16 cellular contexts compared by ENCODE assay signal in the genomic region with DNA sequence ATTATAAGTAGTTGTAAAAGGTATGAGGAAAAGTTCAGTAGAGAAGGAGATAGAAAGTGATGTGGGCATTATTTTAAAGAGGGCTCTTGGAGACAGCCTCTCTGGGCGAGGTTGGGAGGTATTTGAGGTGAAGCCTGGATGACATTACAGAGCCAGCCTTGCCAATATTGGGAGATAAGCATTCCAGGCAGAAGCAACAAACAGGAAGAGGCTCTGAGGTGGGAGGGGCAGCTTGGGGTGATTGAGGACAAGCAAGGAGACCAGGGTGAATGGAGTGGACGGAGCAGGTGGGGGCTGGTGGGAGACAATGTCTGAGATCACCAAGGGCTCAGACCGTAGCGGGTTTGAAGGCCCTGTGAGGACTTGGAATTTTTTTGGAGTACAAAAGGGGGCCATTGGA.
DNase-seq lines count a peak whose midpoint lies in the region; ATAC-seq and TF ChIP-seq lines count a peak whose summit lies in the region.
"Had no signal": no experiment of that assay in that cellular context is flagged by ENCODE, and none has a peak within 500 bp of the region (broad histone marks: within the 10 kb centered on the region; RNA-seq: fewer than 3 reads in every experiment).

No MANE protein-coding gene starts in this region.

- peaks cover 14% of the 10 kb centered on the region for H3K9me3 Mint-ChIP-seq in nephron progenitor cell
- H3K9me3 Mint-ChIP-seq: CD8-positive, alpha-beta T cell; H9 had no signal

- H3K27ac ChIP-seq in left ventricle myocardium inferior (replicated peaks) (no peak overlapping the region), heart right ventricle (peak overlapping the region in 3 of 10 donors; percentile 15 to 39 (median 16))
- H3K27ac ChIP-seq: BLaER1 treated with 17β-estradiol and CSF1 and Interleukin-3, amounts not matched to agents 10 nM and 100 nM; HL-60 had no signal

- intact Hi-C loops in Right ventricle myocardium superior (cut with DNase I) (no loop called here), left ventricle myocardium inferior (cut with micrococcal nuclease) (no loop called here), heart right ventricle (cut with DNase I) (loop anchor here in 1 of 10 donors (10.0 kb wide), 1 partner anchor 59 kb away; no protein-coding TSS in a partner anchor)

- H3K36me3 ChIP-seq in left ventricle myocardium inferior (no peaks in the 10 kb centered on the region), heart right ventricle (no peaks in the 10 kb centered on the region)
- H3K36me3 ChIP-seq: BLaER1 treated with 17β-estradiol and CSF1 and Interleukin-3, amounts not matched to agents 10 nM and 100 nM had no signal

- peaks cover 3% of the 10 kb centered on the region for H3K27me3 Mint-ChIP-seq in nephron progenitor cell (ENCODE audit: low read depth, poor library complexity)

- H3K36me3 Mint-ChIP-seq in nephron progenitor cell (ENCODE audit: low read depth), result peaks cover 5% of the 10 kb centered on the region
- H3K36me3 Mint-ChIP-seq: CD8-positive, alpha-beta T cell had no signal

- H3K4me3 Mint-ChIP-seq in nephron progenitor cell, result no peak overlapping the region
- H3K4me3 Mint-ChIP-seq: B cell; CD8-positive, alpha-beta T cell; H9 had no signal

- no peak overlapping the region for H3K4me3 ChIP-seq in left ventricle myocardium inferior
- H3K4me3 ChIP-seq in heart right ventricle, result no peak overlapping the region
- H3K4me3 ChIP-seq: BLaER1 treated with 17β-estradiol and CSF1 and Interleukin-3, amounts not matched to agents 10 nM and 100 nM had no signal

- peak overlapping the region; percentile 66 for H3K27ac Mint-ChIP-seq in nephron progenitor cell
- H3K27ac Mint-ChIP-seq: B cell; CD8-positive, alpha-beta T cell had no signal

- H3K4me1 ChIP-seq in left ventricle myocardium inferior (peaks cover 8% of the 10 kb centered on the region), heart right ventricle (peaks cover 0 to 13% (median 0%) of the 10 kb centered on the region in 9 donors)

- no peak for DNase-seq in Right ventricle myocardium superior
- no peak for DNase-seq in left ventricle myocardium inferior
- DNase-seq in heart right ventricle, result peak in 1 of 2 donors; percentile 27
- peak; percentile 15 for DNase-seq in iPS-NIHi7 (ENCODE audit: extremely low spot score)
- DNase-seq in nephron progenitor cell, result no peak
- no peak for DNase-seq in T-helper 9 cell
- DNase-seq in stimulated activated CD4-positive, alpha-beta T cell treated with anti-CD3 and anti-CD28 coated beads, Interleukin-15, amount 100 ng/mL, for 24 hours, result no peak
- DNase-seq: Calu3; CD8-positive, alpha-beta T cell; DMS79 treated with DMSO at 0.1 percent for 48 hours; GF-D8; GOT3; H9 had no signal

- TF ChIP-seq CTCF in left ventricle myocardium inferior (IDR thresholded peaks at IDR 0.05; ENCODE audit: borderline replicate concordance) (no peak), heart right ventricle (IDR thresholded peaks at IDR 0.05) (no peak), nephron progenitor cell (IDR thresholded peaks at IDR 0.05) (no peak)

- ATAC-seq in Right ventricle myocardium superior (ENCODE audit: poor library complexity) (peak; percentile 82), heart right ventricle (peak; percentile 48 to 90 (median 62))
- ATAC-seq: CD8-positive, alpha-beta T cell had no signal

- H3K9me3 ChIP-seq in left ventricle myocardium inferior (replicated peaks), result no peaks in the 10 kb centered on the region
- H3K9me3 ChIP-seq in heart right ventricle, result no peaks in the 10 kb centered on the region
- H3K9me3 ChIP-seq: BLaER1 treated with 17β-estradiol and CSF1 and Interleukin-3, amounts not matched to agents 10 nM and 100 nM had no signal

- WGBS in heart right ventricle, 2 donors, result 48 to 54% methylated on average over 4 of the region's 4 CpGs

- H3K4me1 Mint-ChIP-seq in nephron progenitor cell, result peaks cover 6% of the 10 kb centered on the region
- H3K4me1 Mint-ChIP-seq: B cell had no signal

- H3K27me3 ChIP-seq in left ventricle myocardium inferior (ENCODE audit: low read depth) (no peaks in the 10 kb centered on the region), heart right ventricle (no peaks in the 10 kb centered on the region)
- H3K27me3 ChIP-seq: BLaER1 treated with 17β-estradiol and CSF1 and Interleukin-3, amounts not matched to agents 10 nM and 100 nM had no signal
